Comparison of ENCODE assay signal across 3 cellular contexts in the genomic region with DNA sequence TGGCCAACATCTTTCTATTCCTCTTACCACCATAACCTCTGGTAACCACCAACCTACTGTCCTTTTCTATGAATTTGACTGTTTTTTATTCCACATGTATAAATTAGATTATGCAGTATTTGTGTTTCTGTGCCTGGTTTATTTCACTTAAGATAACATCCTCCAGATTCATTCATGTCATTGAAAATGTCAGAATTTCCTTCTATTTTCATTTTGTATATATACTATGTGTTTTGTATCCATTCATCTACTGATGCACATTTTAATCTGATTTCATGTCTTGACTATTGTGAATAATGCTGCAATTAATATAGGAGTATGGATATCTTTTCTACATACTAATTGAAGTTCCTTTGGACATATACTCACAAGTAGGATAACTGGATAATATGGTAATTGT.
"Had no signal": no experiment of that assay in that cellular context is flagged by ENCODE, and none has a peak within 500 bp of the region (broad histone marks: within the 10 kb centered on the region; RNA-seq: fewer than 3 reads in every experiment).

No MANE protein-coding gene starts in this region.

- H3K4me3 ChIP-seq: GM12878 had no signal

- DNase-seq: GDM1, GF-D8 had no signal

- ATAC-seq: GM12878 had no signal
